In the genomic region with DNA sequence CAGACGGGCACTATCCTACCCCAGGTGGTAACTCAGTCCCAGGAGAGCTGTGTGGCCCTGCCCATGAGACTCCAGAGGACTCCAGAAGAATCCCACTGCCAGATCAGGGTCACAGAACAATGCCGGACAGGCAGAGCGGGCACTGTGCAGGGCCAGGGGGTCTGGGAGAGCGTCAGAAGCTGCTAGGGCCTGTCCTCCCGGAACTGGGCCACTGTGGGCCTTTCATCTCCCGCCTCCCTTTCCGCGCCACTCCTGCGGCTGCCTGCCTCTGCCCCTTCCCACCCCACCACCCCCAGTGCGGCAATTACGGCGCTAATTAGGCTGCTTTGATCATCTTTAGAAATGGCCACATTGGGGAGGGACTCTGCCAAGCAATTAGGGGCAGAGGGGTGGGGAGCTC, we compare ENCODE assay signal across 25 cellular contexts. TPM values are rescaled to one million over a fixed set of nuclear protein-coding genes. Genes with fewer than 3 reads are reported as not detected.
"Had no signal": no experiment of that assay in that cellular context is flagged by ENCODE, and none has a peak within 500 bp of the region (broad histone marks: within the 10 kb centered on the region; RNA-seq: fewer than 3 reads in every experiment).

No MANE protein-coding gene starts in this region.

- DNase-seq: activated CD4-positive, alpha-beta T cell treated with anti-CD3 and anti-CD28 coated beads for 4 hours; activated CD8-positive, alpha-beta memory T cell treated with anti-CD3 and anti-CD28 coated beads, Interleukin-2, amount 50 U/mL, for 4 hours; activated CD8-positive, alpha-beta T cell treated with anti-CD3 and anti-CD28 coated beads for 36 hours; activated naive CD4-positive, alpha-beta T cell treated with anti-CD3 and anti-CD28 coated beads, Interleukin-2, amount 50 U/mL, for 16 hours; activated naive CD8-positive, alpha-beta T cell treated with anti-CD3 and anti-CD28 coated beads, Interleukin-2, amount 10 ng/mL, durations not matched to agents 7 days and 5 days; activated T-cell treated with anti-CD3 and anti-CD28 coated beads, Interleukin-2, amount 50 U/mL, for 72 hours; adrenal gland; anterior cingulate cortex; caudate nucleus; NCI-H1092; NCI-H1694; NCI-H2029 treated with DMSO at 0.1 percent for 48 hours; NCI-H345; NCI-H510A; NCI-H526 treated with DMSO at 0.1 percent for 48 hours; NK-92 treated with Interleukin-12 subunit alpha and Interleukin-12 subunit beta, amount 100 ng/mL, for 24 hours; Peyer's patch; SHP77; SW 1271 had no signal

- H3K36me3 ChIP-seq: adrenal gland, breast epithelium, Peyer's patch, SJSA1 had no signal

- H3K9me3 ChIP-seq: adrenal gland, breast epithelium, Peyer's patch, SJSA1 had no signal

- H3K9ac ChIP-seq: KMS-11 had no signal

- H3K4me1 ChIP-seq: breast epithelium had no signal

- H3K27ac ChIP-seq: adrenal gland, breast epithelium, coronary artery, KMS-11, Peyer's patch, SJSA1 had no signal

- H3K4me3 ChIP-seq: adrenal gland, breast epithelium, coronary artery, Peyer's patch, SJSA1 had no signal

- H3K4me2 ChIP-seq: KMS-11 had no signal

RNA-seq across cellular contexts. Expression of gene PRSS56, which starts 0.6 kb away (rescaled TPM):
- total RNA-seq: activated CD8-positive, alpha-beta T cell treated with anti-CD3 and anti-CD28 coated beads for 36 hours; activated naive CD8-positive, alpha-beta T cell treated with anti-CD3 and anti-CD28 coated beads, Interleukin-2, amount 10 ng/mL, durations not matched to agents 7 days and 5 days; breast epithelium; MCF 10A; Peyer's patch; SJSA1 had no signal

RNA-seq across cellular contexts. Expression of gene CHRND, which starts 6.4 kb away (rescaled TPM):
- total RNA-seq: activated CD8-positive, alpha-beta T cell treated with anti-CD3 and anti-CD28 coated beads for 36 hours; activated naive CD8-positive, alpha-beta T cell treated with anti-CD3 and anti-CD28 coated beads, Interleukin-2, amount 10 ng/mL, durations not matched to agents 7 days and 5 days; activated T-cell treated with anti-CD3 and anti-CD28 coated beads, Interleukin-2, amount 50 U/mL, for 72 hours; breast epithelium; MCF 10A; Peyer's patch; SJSA1 had no signal

RNA-seq across cellular contexts. Expression of gene CHRNG, which starts 19.9 kb away (rescaled TPM):
- total RNA-seq: activated CD8-positive, alpha-beta T cell treated with anti-CD3 and anti-CD28 coated beads for 36 hours; activated naive CD8-positive, alpha-beta T cell treated with anti-CD3 and anti-CD28 coated beads, Interleukin-2, amount 10 ng/mL, durations not matched to agents 7 days and 5 days; activated T-cell treated with anti-CD3 and anti-CD28 coated beads, Interleukin-2, amount 50 U/mL, for 72 hours; adrenal gland; breast epithelium; cerebellum; MCF 10A; Peyer's patch; SJSA1 had no signal
